Comparison of ENCODE assay signal across 8 cellular contexts in the genomic region with DNA sequence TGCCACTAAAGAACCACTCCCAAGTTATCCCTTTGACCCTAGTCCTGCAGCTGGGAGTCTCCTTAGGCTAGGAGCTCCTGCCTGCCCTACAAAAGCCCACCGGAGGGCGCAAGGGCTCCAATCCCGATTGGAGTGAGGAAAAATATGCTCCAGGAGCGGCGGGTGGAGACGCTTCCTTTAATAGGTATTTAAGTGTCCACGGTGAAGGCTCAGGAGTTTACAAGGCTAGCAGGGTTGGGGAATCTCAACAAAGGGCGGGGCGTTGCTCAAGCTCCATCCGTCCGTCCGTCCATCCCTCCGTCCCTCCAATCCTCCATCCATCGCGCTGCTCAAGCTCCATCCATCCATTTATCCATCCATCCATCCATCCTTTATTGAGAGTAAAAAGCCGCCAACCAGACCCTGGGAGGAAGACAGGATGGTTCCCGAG. TPM values are rescaled to one million over a fixed set of nuclear protein-coding genes. Genes with fewer than 3 reads are reported as not detected.
A peak's percentile ranks its signal among the peaks of the same experiment; 100 is the strongest.
DNase-seq lines count a peak whose midpoint lies in the region; ATAC-seq, FAIRE-seq and TF ChIP-seq lines count a peak whose summit lies in the region.

No MANE protein-coding gene starts in this region.

- in situ Hi-C loops in ACHN (cut with HindIII; ENCODE audit: low pct_ligation_motif_present, low pct_unique_long_range_greater_than_20kb, low sequenced_read_pairs) = no loop called here

- no peak for TF ChIP-seq POLR2A in GM12891 (IDR thresholded peaks at IDR 0.05; ENCODE audit: low read depth, low read length)

- H3K27ac ChIP-seq in astrocyte (ENCODE audit: low read depth, low read length) = peak overlapping the region; percentile 97

- peak overlapping the region; percentile 91 for H3K4me3 Mint-ChIP-seq in astrocyte (ENCODE audit: unreplicated experiment)

- no peaks in the 10 kb centered on the region for H3K9me3 ChIP-seq in astrocyte (ENCODE audit: insufficient read depth, low read depth, low read length)

- peaks cover 32% of the 10 kb centered on the region for H3K79me2 ChIP-seq in astrocyte (ENCODE audit: insufficient read depth, low read length)

- TF ChIP-seq CTCF in GM06990 (IDR thresholded peaks at IDR 0.05; ENCODE audit: insufficient read depth, low read length, poor library complexity, severe bottlenecking) (peak; percentile 59), astrocyte (IDR thresholded peaks at IDR 0.05; ENCODE audit: insufficient read depth, low read depth, low read length) (peak; percentile 71)

- H3K36me3 ChIP-seq in GM06990 (ENCODE audit: control insufficient read depth, insufficient read depth, low read length) = peaks cover 4% of the 10 kb centered on the region
- peaks cover 5% of the 10 kb centered on the region for H3K36me3 ChIP-seq in astrocyte (ENCODE audit: insufficient read depth, low read length)

- peaks cover 11% of the 10 kb centered on the region for H4K20me1 ChIP-seq in astrocyte (ENCODE audit: insufficient read depth, low read length)

- peak overlapping the region; percentile 96 for H3K9ac ChIP-seq in astrocyte (ENCODE audit: low read length)

- H3K9me3 Mint-ChIP-seq in astrocyte (ENCODE audit: unreplicated experiment) = no peaks in the 10 kb centered on the region

- no peak for FAIRE-seq in astrocyte (lab: Jason Lieb, UNC)
- no peak for FAIRE-seq in GM12891 (lab: Jason Lieb, UNC)

- H3K27me3 ChIP-seq in GM06990 (replicated peaks; ENCODE audit: control insufficient read depth, insufficient read depth, low read length) (no peaks in the 10 kb centered on the region), astrocyte (ENCODE audit: insufficient read depth, low read length) (no peaks in the 10 kb centered on the region)

- peak overlapping the region; percentile 100 for H2AFZ ChIP-seq in astrocyte (ENCODE audit: low read depth, low read length)

- H3K4me3 ChIP-seq in GM06990 (replicated peaks; ENCODE audit: low read depth, low read length) (peak overlapping the region; percentile 73), astrocyte (ENCODE audit: insufficient read depth, low read depth, low read length) (peak overlapping the region; percentile 98)

- peaks cover 14% of the 10 kb centered on the region for H3K4me1 ChIP-seq in astrocyte (ENCODE audit: insufficient read depth, low read length)

- DNase-seq in ACHN (peak; percentile 87), GM06990 (ENCODE audit: extremely low read depth, insufficient read length) (no peak), NCI-H82 treated with DMSO at 0.1 percent for 48 hours (lab: John Stamatoyannopoulos, UW; ENCODE audit: unreplicated experiment) (peak; percentile 16), astrocyte (ENCODE audit: low read depth) (peak; percentile 28), hepatic stellate cell (ENCODE audit: low spot score) (peak; percentile 74), posterior cingulate gyrus (peak; percentile 56 to 95 (median 68)), GM12891 (ENCODE audit: insufficient read length, low spot score) (no peak)

- H3K27me3 Mint-ChIP-seq in astrocyte (ENCODE audit: low read depth, unreplicated experiment) = no peaks in the 10 kb centered on the region

- peaks cover 6% of the 10 kb centered on the region for H3K4me1 Mint-ChIP-seq in astrocyte (ENCODE audit: low read depth, unreplicated experiment)

- peaks cover 6% of the 10 kb centered on the region for H3K36me3 Mint-ChIP-seq in astrocyte (ENCODE audit: low read depth, unreplicated experiment)

- intact Hi-C loops in posterior cingulate gyrus (cut with DNase I) = no loop called here

- peak; percentile 21 for ATAC-seq in HG03432 (IDR thresholded peaks at IDR 0.05; ENCODE audit: unreplicated experiment)

- H3K27ac Mint-ChIP-seq in astrocyte (ENCODE audit: unreplicated experiment) = peak overlapping the region; percentile 96

- H3K4me2 ChIP-seq in astrocyte (ENCODE audit: low read length) = peak overlapping the region; percentile 99

TF ChIP-seq in GM12891, 5 proteins besides CTCF, POLR2A, EP300 and RAD21:
- TF ChIP-seq TAF1 (IDR thresholded peaks at IDR 0.05; ENCODE audit: low read depth, low read length) = no peak
- TF ChIP-seq POU2F2 (IDR thresholded peaks at IDR 0.05; ENCODE audit: low read depth, low read length) = no peak
- no peak for TF ChIP-seq SPI1 (IDR thresholded peaks at IDR 0.05; ENCODE audit: low read depth, low read length)
- no peak for TF ChIP-seq PAX5 (IDR thresholded peaks at IDR 0.05; ENCODE audit: insufficient read depth, low read length, severe bottlenecking)
- no peak for TF ChIP-seq POLR2AphosphoS5 (IDR thresholded peaks at IDR 0.05; ENCODE audit: low read depth, low read length)

RNA-seq across cellular contexts. Expression of a gene that starts 0.6 kb away (rescaled TPM):
- total RNA-seq in astrocyte = 57.8 and 65.8 TPM in 2 replicates
- 11.5 TPM for polyA plus RNA-seq in GM12891 (2012; ENCODE audit: low read depth, missing spikeins)

RNA-seq across cellular contexts. Expression of a gene that starts 10.8 kb away (rescaled TPM):
- 2.6 and 3.3 TPM in 2 replicates for total RNA-seq in astrocyte
- polyA plus RNA-seq in GM12891 (2012; ENCODE audit: low read depth, missing spikeins) = 3.6 TPM

RNA-seq across cellular contexts. Expression of a gene that starts 23.3 kb away (rescaled TPM):
- total RNA-seq in astrocyte = 25.0 and 32.6 TPM in 2 replicates
- polyA plus RNA-seq in GM12891 (2012; ENCODE audit: low read depth, missing spikeins) = 27.3 TPM

RNA-seq across cellular contexts. Expression of a gene that starts 42.3 kb away (rescaled TPM):
- total RNA-seq in astrocyte = not detected in 2 replicates
- polyA plus RNA-seq in GM12891 (2012; ENCODE audit: low read depth, missing spikeins) = 58.8 TPM

RNA-seq across cellular contexts. Expression of a gene that starts 49.0 kb away (rescaled TPM):
- total RNA-seq in astrocyte = 18.6 and 19.4 TPM in 2 replicates
- polyA plus RNA-seq in GM12891 (2012; ENCODE audit: low read depth, missing spikeins) = 21.0 TPM

Comparison
In these comparisons a context has a peak if more than half of its experiments do, and no peak if none do; other contexts are left out.
1. DNase-seq: peak in ACHN (single experiment), NCI-H82 treated with DMSO at 0.1 percent for 48 hours (single experiment), astrocyte (single experiment), hepatic stellate cell (single experiment) and posterior cingulate gyrus (10 of 10); none in GM06990 (single experiment) and GM12891 (single experiment).